23 cellular contexts compared by ENCODE assay signal in genomic region chr1:198246331-198246730, GRCh38.
"Had no signal": no experiment of that assay in that cellular context is flagged by ENCODE, and none has a peak within 500 bp of the region (broad histone marks: within the 10 kb centered on the region; RNA-seq: fewer than 3 reads in every experiment).

No MANE protein-coding gene starts in this region.

- ATAC-seq: activated CD4-positive, alpha-beta T cell treated with anti-CD3 and anti-CD28 coated beads for 36 hours; activated naive CD8-positive, alpha-beta T cell treated with anti-CD3 and anti-CD28 coated beads, Interleukin-2, amount 50 U/mL, for 24 hours; effector memory CD8-positive, alpha-beta T cell; left lobe of liver; naive thymus-derived CD4-positive, alpha-beta T cell; upper lobe of right lung had no signal

- H3K9me3 ChIP-seq: colonic mucosa, esophagus squamous epithelium, upper lobe of right lung had no signal

- H3K27ac Mint-ChIP-seq: activated B cell treated with CpG ODN at 0.5 μM for 24 hours; activated CD4-positive, alpha-beta T cell treated with anti-CD3 and anti-CD28 coated beads for 36 hours; activated naive CD4-positive, alpha-beta T cell treated with anti-CD3 and anti-CD28 coated beads for 36 hours; activated naive CD8-positive, alpha-beta T cell treated with anti-CD3 and anti-CD28 coated beads, Interleukin-2, amount 50 U/mL, for 24 hours; effector memory CD8-positive, alpha-beta T cell; naive thymus-derived CD4-positive, alpha-beta T cell; neural progenitor cell had no signal

- DNase-seq: activated B cell treated with CpG ODN at 0.5 μM for 24 hours; activated CD4-positive, alpha-beta T cell treated with anti-CD3 and anti-CD28 coated beads for 36 hours; activated CD4-positive, alpha-beta T cell treated with anti-CD3 and anti-CD28 coated beads, Interleukin-2, amount 50 U/mL, for 4 hours; activated effector memory CD4-positive, alpha-beta T cell treated with Interleukin-2 at 50 U/mL for 16 hours; activated naive CD4-positive, alpha-beta T cell treated with anti-CD3 and anti-CD28 coated beads for 36 hours; activated naive CD8-positive, alpha-beta T cell treated with anti-CD3 and anti-CD28 coated beads, Interleukin-2, amount 50 U/mL, for 24 hours; activated T-cell treated with anti-CD3 and anti-CD28 coated beads, Interleukin-2, amount 50 U/mL, for 48 hours; brain microvascular endothelial cell; central memory CD4-positive, alpha-beta T cell; colonic mucosa; effector memory CD8-positive, alpha-beta T cell; esophagus squamous epithelium; foreskin fibroblast; kidney; naive thymus-derived CD4-positive, alpha-beta T cell; stimulated activated CD4-positive, alpha-beta T cell treated with anti-CD3 and anti-CD28 coated beads, Interleukin-2, amount 100 ng/mL, for 48 hours; stimulated activated naive CD4-positive, alpha-beta T cell; T-helper 9 cell; upper lobe of right lung had no signal

- H3K36me3 ChIP-seq: colonic mucosa, neural progenitor cell, upper lobe of right lung had no signal

- H3K27ac ChIP-seq: brain microvascular endothelial cell, colonic mucosa, dorsolateral prefrontal cortex, esophagus squamous epithelium, neural progenitor cell, upper lobe of right lung had no signal

- H3K9me3 Mint-ChIP-seq: activated B cell treated with CpG ODN at 0.5 μM for 24 hours; activated naive CD8-positive, alpha-beta T cell treated with anti-CD3 and anti-CD28 coated beads, Interleukin-2, amount 50 U/mL, for 24 hours; effector memory CD8-positive, alpha-beta T cell had no signal

- H3K4me1 ChIP-seq: colonic mucosa, esophagus squamous epithelium, neural progenitor cell, upper lobe of right lung had no signal

- H3K27me3 Mint-ChIP-seq: activated B cell treated with CpG ODN at 0.5 μM for 24 hours; activated CD4-positive, alpha-beta T cell treated with anti-CD3 and anti-CD28 coated beads for 36 hours; activated naive CD8-positive, alpha-beta T cell treated with anti-CD3 and anti-CD28 coated beads, Interleukin-2, amount 50 U/mL, for 24 hours; effector memory CD8-positive, alpha-beta T cell; naive thymus-derived CD4-positive, alpha-beta T cell had no signal

- H3K27me3 ChIP-seq: brain microvascular endothelial cell, colonic mucosa, dorsolateral prefrontal cortex, esophagus squamous epithelium, neural progenitor cell, upper lobe of right lung had no signal

- H2AFZ ChIP-seq: neural progenitor cell had no signal

- H3K9ac ChIP-seq: neural progenitor cell had no signal

- H3K4me2 ChIP-seq: neural progenitor cell had no signal

- H3K4me3 Mint-ChIP-seq: activated B cell treated with CpG ODN at 0.5 μM for 24 hours; activated CD4-positive, alpha-beta T cell treated with anti-CD3 and anti-CD28 coated beads for 36 hours; activated naive CD4-positive, alpha-beta T cell treated with anti-CD3 and anti-CD28 coated beads for 36 hours; activated naive CD8-positive, alpha-beta T cell treated with anti-CD3 and anti-CD28 coated beads, Interleukin-2, amount 50 U/mL, for 24 hours; effector memory CD8-positive, alpha-beta T cell; naive thymus-derived CD4-positive, alpha-beta T cell; neural progenitor cell had no signal

- H3K4me3 ChIP-seq: colonic mucosa, dorsolateral prefrontal cortex, esophagus squamous epithelium, lung, neural progenitor cell, upper lobe of right lung had no signal
